1 cellular context compared by ENCODE assay signal in the genomic region with DNA sequence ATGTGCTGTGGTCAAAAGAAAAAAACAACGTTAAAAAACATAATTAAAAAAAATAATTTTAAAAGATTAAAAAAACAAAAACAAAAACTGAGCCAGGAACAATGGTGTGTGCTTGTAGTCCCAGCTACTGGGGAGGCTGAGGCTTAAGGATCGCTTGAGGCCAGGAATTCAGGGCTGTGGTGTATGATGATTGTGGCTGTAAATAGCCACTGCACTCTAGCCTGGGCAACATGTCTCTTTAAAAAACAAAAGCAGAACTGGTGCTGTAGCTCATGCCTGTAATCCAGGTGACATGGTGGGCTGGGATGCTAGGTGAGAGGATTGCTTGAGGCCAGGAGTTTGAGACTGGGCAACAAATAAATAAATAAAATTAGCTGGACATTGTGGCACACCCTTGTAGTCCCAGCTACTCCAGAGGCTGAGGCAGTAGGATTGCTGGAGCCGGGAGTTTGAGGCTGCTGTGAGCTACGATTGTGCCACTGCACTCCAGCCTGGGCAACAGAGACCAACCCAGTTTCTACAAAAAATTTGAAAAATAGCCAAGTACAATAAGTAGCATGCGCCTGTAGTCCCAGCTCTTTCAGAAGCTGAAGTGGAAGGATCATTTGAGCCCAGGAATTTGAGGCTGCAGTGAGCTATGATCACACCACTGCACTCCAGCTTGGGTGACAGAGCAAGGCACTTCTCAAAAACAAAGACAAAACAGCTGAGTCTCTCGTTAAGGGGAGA.
TF ChIP-seq lines count a peak whose summit lies in the region.

No MANE protein-coding gene starts in this region.

TF ChIP-seq in IMR-90, 13 proteins besides CTCF, POLR2A, EP300 and RAD21:
- TF ChIP-seq BHLHE40 (IDR thresholded peaks at IDR 0.05; ENCODE audit: low read depth, low read length) = no peak
